In the genomic region with DNA sequence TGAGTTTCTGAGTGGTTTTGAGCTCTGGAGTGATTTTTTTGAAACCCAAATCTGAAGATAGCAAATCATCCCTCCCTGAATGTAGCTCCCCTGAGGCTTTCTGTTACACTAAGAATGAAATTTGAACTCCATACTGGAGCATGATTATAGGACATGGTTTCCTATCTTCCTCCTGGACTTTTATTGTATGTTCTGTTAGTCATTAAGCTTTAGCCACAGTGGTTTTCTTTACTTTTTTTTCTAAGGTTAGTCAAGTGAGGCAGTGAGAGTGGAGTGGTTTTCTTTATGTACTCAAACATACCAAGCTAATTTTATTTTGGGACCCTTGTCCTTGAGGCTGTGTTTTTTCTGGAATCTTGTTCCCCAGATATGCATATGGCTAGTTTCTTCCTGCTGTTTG, we compare ENCODE assay signal across 21 cellular contexts.
"Had no signal": no experiment of that assay in that cellular context is flagged by ENCODE, and none has a peak within 500 bp of the region (broad histone marks: within the 10 kb centered on the region; RNA-seq: fewer than 3 reads in every experiment).

No MANE protein-coding gene starts in this region.

- FAIRE-seq: endothelial cell of umbilical vein, islet of Langerhans, small intestine had no signal

- H3K27ac ChIP-seq: prostate gland, stomach, upper lobe of left lung, VCaP had no signal

- H3K9me3 ChIP-seq: prostate gland, stomach, upper lobe of left lung had no signal

- H3K27ac Mint-ChIP-seq: activated naive CD8-positive, alpha-beta T cell; dendritic cell treated with granulocyte-macrophage colony-stimulating factor and Interleukin-4, amounts not matched to agents 40 ng/mL and 50 ng/mL, for 4 days; stimulated activated effector memory CD8-positive, alpha-beta T cell treated with anti-CD3 and anti-CD28 coated beads, Interleukin-12 subunit alpha, Interleukin-12 subunit beta, amount 100 ng/mL, for 72 hours had no signal

- DNase-seq: activated CD4-positive, alpha-beta T cell treated with anti-CD3 and anti-CD28 coated beads for 1 hour; activated CD4-positive, alpha-beta T cell treated with anti-CD3 and anti-CD28 coated beads, Interleukin-2, amount 50 U/mL, for 4 hours; activated gamma-delta T cell; amniotic stem cell; effector CD8-positive, alpha-beta T cell; hippocampal formation; left ventricle myocardium superior; naive B cell; right cardiac atrium; small intestine; stimulated activated CD4-positive, alpha-beta T cell treated with anti-CD3 and anti-CD28 coated beads, Interleukin-4, amount 100 ng/mL, for 1 hour; stomach; T-helper 2 cell; upper lobe of left lung had no signal

- H3K4me3 Mint-ChIP-seq: activated naive CD8-positive, alpha-beta T cell; dendritic cell treated with granulocyte-macrophage colony-stimulating factor and Interleukin-4, amounts not matched to agents 40 ng/mL and 50 ng/mL, for 4 days; naive B cell; stimulated activated effector memory CD8-positive, alpha-beta T cell treated with anti-CD3 and anti-CD28 coated beads, Interleukin-12 subunit alpha, Interleukin-12 subunit beta, amount 100 ng/mL, for 72 hours had no signal

- H3K27me3 ChIP-seq: stomach, upper lobe of left lung had no signal

- H3K36me3 Mint-ChIP-seq: activated naive CD8-positive, alpha-beta T cell; naive B cell; stimulated activated effector memory CD8-positive, alpha-beta T cell treated with anti-CD3 and anti-CD28 coated beads, Interleukin-12 subunit alpha, Interleukin-12 subunit beta, amount 100 ng/mL, for 72 hours had no signal

- H3K36me3 ChIP-seq: prostate gland, stomach, upper lobe of left lung had no signal

- H3K9me3 Mint-ChIP-seq: dendritic cell treated with granulocyte-macrophage colony-stimulating factor and Interleukin-4, amounts not matched to agents 40 ng/mL and 50 ng/mL, for 4 days; stimulated activated effector memory CD8-positive, alpha-beta T cell treated with anti-CD3 and anti-CD28 coated beads, Interleukin-12 subunit alpha, Interleukin-12 subunit beta, amount 100 ng/mL, for 72 hours had no signal

- H3K27me3 Mint-ChIP-seq: activated naive CD8-positive, alpha-beta T cell; dendritic cell treated with granulocyte-macrophage colony-stimulating factor and Interleukin-4, amounts not matched to agents 40 ng/mL and 50 ng/mL, for 4 days had no signal

- H3K4me3 ChIP-seq: prostate gland, stomach, upper lobe of left lung had no signal

- ATAC-seq: left ventricle myocardium superior; right cardiac atrium; stimulated activated effector memory CD8-positive, alpha-beta T cell treated with anti-CD3 and anti-CD28 coated beads, Interleukin-12 subunit alpha, Interleukin-12 subunit beta, amount 100 ng/mL, for 72 hours had no signal

- H3K4me1 ChIP-seq: prostate gland had no signal
